ENCODE assay signal across 8 cellular contexts in genomic region chr3:104460477-104461406, GRCh38.
DNase-seq lines count a peak whose midpoint lies in the region; ATAC-seq, FAIRE-seq and TF ChIP-seq lines count a peak whose summit lies in the region.

No MANE protein-coding gene starts in this region.

- WGBS in pancreas, 2 donors, result 28 to 47% methylated on average over 1 of the region's 1 CpG

- H3K9me3 ChIP-seq in endothelial cell of umbilical vein (replicated peaks; ENCODE audit: control insufficient read depth, insufficient read depth, low read length), result no peaks in the 10 kb centered on the region
- H3K9me3 ChIP-seq in pancreas, result no peaks in the 10 kb centered on the region

- CTCF ChIA-PET in endothelial cell of umbilical vein (lab: Charles Lee), result interaction anchor here (0.7 to 1.7 kb wide), 4 partner anchors 9 to 358 kb away, joined by 3 to 8 read pairs (median 5); no protein-coding TSS in a partner anchor

- no peak overlapping the region for H3K4me2 ChIP-seq in endothelial cell of umbilical vein (ENCODE audit: insufficient read depth, low read length)

- BruUV-seq in endothelial cell of umbilical vein (replicated peaks; lab: Mats Ljungman, UMichigan), result no TSS peak

- H3K9ac ChIP-seq in endothelial cell of umbilical vein (replicated peaks; ENCODE audit: extremely low read depth, insufficient read depth, low read length), result no peak overlapping the region

- H3K4me3 ChIP-seq in endothelial cell of umbilical vein (replicated peaks in 1 of 3; ENCODE audit: insufficient read depth in 1 of 3, low read depth in 1 of 3, low read length in 3 of 3) (no peak overlapping the region), pancreas (no peak overlapping the region)

- no peaks in the 10 kb centered on the region for H3K79me2 ChIP-seq in endothelial cell of umbilical vein (ENCODE audit: control insufficient read depth, insufficient read depth, low read length)

- no peaks in the 10 kb centered on the region for H3K36me3 ChIP-seq in endothelial cell of umbilical vein (ENCODE audit: control insufficient read depth in 2 of 2, extremely low read depth in 1 of 2, insufficient read depth in 2 of 2, low read length in 2 of 2)
- H3K36me3 ChIP-seq in pancreas, result no peaks in the 10 kb centered on the region

- TF ChIP-seq CTCF in endothelial cell of umbilical vein (IDR thresholded peaks at IDR 0.05; ENCODE audit: extremely low read depth in 1 of 2, insufficient read depth in 1 of 2, low read depth in 1 of 2, low read length in 2 of 2) (no peak), pancreas (IDR thresholded peaks at IDR 0.05) (no peak)

- no peak for TF ChIP-seq POLR2A in endothelial cell of umbilical vein (IDR thresholded peaks at IDR 0.05; ENCODE audit: low read depth, low read length)

- POLR2A ChIA-PET in endothelial cell of umbilical vein (lab: Charles Lee), result no interaction called here

- no peaks in the 10 kb centered on the region for H3K9me1 ChIP-seq in endothelial cell of umbilical vein (replicated peaks; ENCODE audit: control insufficient read depth, extremely low read depth, insufficient read depth, low read length)

- H4K20me1 ChIP-seq in endothelial cell of umbilical vein (replicated peaks; ENCODE audit: control insufficient read depth, extremely low read depth, insufficient read depth, low read length), result no peaks in the 10 kb centered on the region

- no peak overlapping the region for H3K27ac ChIP-seq in endothelial cell of umbilical vein (ENCODE audit: insufficient read depth, low read depth, low read length)
- no peak overlapping the region for H3K27ac ChIP-seq in pancreas

- DNase-seq in HTR-8/SVneo (ENCODE audit: insufficient read length, low spot score) (peak; percentile 9), endothelial cell of umbilical vein (ENCODE audit: low read depth, low spot score) (peak; percentile 34), pancreas (no peak), HuH-7 (ENCODE audit: low spot score) (no peak), AML-193 (lab: John Stamatoyannopoulos, UW) (no peak), NCI-H187 (lab: John Stamatoyannopoulos, UW) (no peak)

- ATAC-seq in GM18517 (IDR thresholded peaks at IDR 0.05; ENCODE audit: unreplicated experiment) (peak; percentile 47), pancreas (peak in 3 of 4 donors; percentile 43 to 47 (median 46)), GM21390 (IDR thresholded peaks at IDR 0.05; ENCODE audit: unreplicated experiment) (no peak)

- H3K4me1 ChIP-seq in endothelial cell of umbilical vein (ENCODE audit: control insufficient read depth, extremely low read depth, insufficient read depth, low read length), result no peaks in the 10 kb centered on the region
- no peaks in the 10 kb centered on the region for H3K4me1 ChIP-seq in pancreas

- H3K27me3 ChIP-seq in endothelial cell of umbilical vein (ENCODE audit: control insufficient read depth in 2 of 2, insufficient read depth in 2 of 2, low read length in 2 of 2) (no peaks in the 10 kb centered on the region), pancreas (no peaks in the 10 kb centered on the region)

- FAIRE-seq in HTR-8/SVneo (lab: Jason Lieb, UNC) (no peak), endothelial cell of umbilical vein (lab: Jason Lieb, UNC) (no peak), pancreas (lab: Jason Lieb, UNC) (no peak)

- intact Hi-C loops in endothelial cell of umbilical vein (cut with micrococcal nuclease), result no loop called here
- intact Hi-C loops in pancreas (cut with DNase I), result no loop called here

- H2AFZ ChIP-seq in endothelial cell of umbilical vein (ENCODE audit: low read depth, low read length), result no peak overlapping the region

- dilution Hi-C loops in endothelial cell of umbilical vein (cut with MboI; ENCODE audit: extremely low pct_ligation_motif_present, low sequenced_read_pairs), result no loop called here

TF ChIP-seq in endothelial cell of umbilical vein, 7 proteins besides CTCF, POLR2A, EP300 and RAD21:
- TF ChIP-seq FOS (IDR thresholded peaks at IDR 0.05; ENCODE audit: borderline replicate concordance, insufficient read depth, low read length) (no peak), GATA2 (IDR thresholded peaks at IDR 0.05; ENCODE audit: insufficient read depth, insufficient read length, low read depth, low read length) (no peak), EZH2 (IDR thresholded peaks at IDR 0.05; ENCODE audit: borderline replicate concordance, low read depth, low read length, severe bottlenecking) (no peak), POLR2AphosphoS5 (IDR thresholded peaks at IDR 0.05; ENCODE audit: insufficient read depth, low read depth, low read length) (no peak), MYC (IDR thresholded peaks at IDR 0.05; ENCODE audit: low read depth, low read length) (no peak), JUN (IDR thresholded peaks at IDR 0.05; ENCODE audit: borderline replicate concordance, insufficient read depth, insufficient read length, low read depth) (no peak)
- TF ChIP-seq, protein P1, sequence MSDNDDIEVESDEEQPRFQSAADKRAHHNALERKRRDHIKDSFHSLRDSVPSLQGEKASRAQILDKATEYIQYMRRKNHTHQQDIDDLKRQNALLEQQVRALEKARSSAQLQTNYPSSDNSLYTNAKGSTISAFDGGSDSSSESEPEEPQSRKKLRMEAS (IDR thresholded peaks at IDR 0.05; ENCODE audit: insufficient read depth, insufficient read length), result no peak

Comparison
In these comparisons a context has a peak if more than half of its experiments do, and no peak if none do; other contexts are left out.
1. DNase-seq: peak in HTR-8/SVneo (single experiment) and endothelial cell of umbilical vein (single experiment); none in pancreas (0 of 6), HuH-7 (single experiment), AML-193 (0 of 2) and NCI-H187 (0 of 2).